In genomic region chr4:165361804-165362203, GRCh38 we compare ENCODE assay signal across 3 cellular contexts.
A peak's percentile ranks its signal among the peaks of the same experiment; 100 is the strongest.
TF ChIP-seq lines count a peak whose summit lies in the region.

No MANE protein-coding gene starts in this region.

TF ChIP-seq in HepG2, 621 proteins besides CTCF, POLR2A, EP300 and RAD21:
- TF ChIP-seq ZNF205 (CRISPR knock-in tag; IDR thresholded peaks at IDR 0.05) (no peak), ZNF264 (CRISPR knock-in tag; IDR thresholded peaks at IDR 0.05) (no peak), MAFF (IDR thresholded peaks at IDR 0.05; ENCODE audit: low read depth, low read length) (peak; percentile 65), MAFK (conservative IDR thresholded peaks at IDR 0.05 in 1 of 2, IDR thresholded peaks at IDR 0.05 in 1 of 2; ENCODE audit: low read length in 2 of 2) (peak; percentile 75 to 80)

TF ChIP-seq in A549, 52 proteins besides CTCF, POLR2A, EP300 and RAD21:
- TF ChIP-seq EHMT2 (IDR thresholded peaks at IDR 0.05; ENCODE audit: low read depth) (no peak), MAFK (IDR thresholded peaks at IDR 0.05; ENCODE audit: partially characterized antibody) (peak; percentile 10)
TF ChIP-seq in A549: peak in this region for 1.

TF ChIP-seq in K562, 482 proteins besides CTCF, POLR2A, EP300 and RAD21:
- TF ChIP-seq ZNF316 (IDR thresholded peaks at IDR 0.05) (peak; percentile 28; the same call in 1 of the 2 replicates), KLF16 (IDR thresholded peaks at IDR 0.05) (no peak)
TF ChIP-seq in K562: peak in this region for 1.
